In genomic region chr6:28266962-28267694, GRCh38 we compare ENCODE assay signal across 1 cellular context.
TF ChIP-seq lines count a peak whose summit lies in the region.

Gene ZSCAN26 (plus strand): TSS chr6:28267143. CDS start chr6:28271920, 4,777 bp downstream.

TF ChIP-seq in HepG2, 621 proteins besides CTCF, POLR2A, EP300 and RAD21 (continued from another document and continues in another):
- TF ChIP-seq AFF4 (CRISPR knock-in tag; IDR thresholded peaks at IDR 0.05) (no peak; the same call in 1 of the 2 replicates), NKX3-1 (CRISPR knock-in tag; IDR thresholded peaks at IDR 0.05) (peak; percentile 82), AKAP8 (CRISPR knock-in tag; IDR thresholded peaks at IDR 0.05) (no peak), CEBPZ (IDR thresholded peaks at IDR 0.05; ENCODE audit: low read length) (no peak), ZNF510 (CRISPR knock-in tag; IDR thresholded peaks at IDR 0.05; ENCODE audit: low read depth) (peak; percentile 42; the same call in 1 of the 2 replicates), TBL1XR1 (IDR thresholded peaks at IDR 0.05; ENCODE audit: borderline replicate concordance, low read length, partially characterized antibody) (no peak), KIAA2018 (CRISPR knock-in tag; IDR thresholded peaks at IDR 0.05; ENCODE audit: borderline replicate concordance) (peak; percentile 63; the same call in 1 of the 2 replicates), ZNF501 (CRISPR knock-in tag; IDR thresholded peaks at IDR 0.05) (peak; percentile 99), PHF5A (CRISPR knock-in tag; IDR thresholded peaks at IDR 0.05; ENCODE audit: low read depth, unreplicated experiment) (no peak), ZNF383 (CRISPR knock-in tag; IDR thresholded peaks at IDR 0.05; ENCODE audit: borderline replicate concordance) (0 out of 2 replicates have a peak, but pooled peaks have one; percentile 59), ZNF441 (CRISPR knock-in tag; IDR thresholded peaks at IDR 0.05; ENCODE audit: borderline replicate concordance) (no peak; the same call in 1 of the 2 replicates), ZSCAN30 (CRISPR knock-in tag; IDR thresholded peaks at IDR 0.05) (no peak), ETV6 (CRISPR knock-in tag; conservative IDR thresholded peaks at IDR 0.05) (peak; percentile 76; the same call in 1 of the 2 replicates), SOX13 (IDR thresholded peaks at IDR 0.05) (no peak), SOX13 (CRISPR knock-in tag; conservative IDR thresholded peaks at IDR 0.05 in 1 of 2, IDR thresholded peaks at IDR 0.05 in 1 of 2) (peak in 1 of 2 experiments; percentile 33; a peak in 1 of 4 replicates), FOXK2 (IDR thresholded peaks at IDR 0.05) (no peak), ZNF333 (CRISPR knock-in tag; IDR thresholded peaks at IDR 0.05; ENCODE audit: borderline replicate concordance) (peak; percentile 44; the same call in 1 of the 2 replicates), ETV5 (CRISPR knock-in tag; IDR thresholded peaks at IDR 0.05; ENCODE audit: borderline replicate concordance) (peak; percentile 57; the same call in 1 of the 2 replicates), ZSCAN21 (CRISPR knock-in tag; IDR thresholded peaks at IDR 0.05; ENCODE audit: borderline replicate concordance) (peak; percentile 88), JUNB (CRISPR knock-in tag; IDR thresholded peaks at IDR 0.05; ENCODE audit: borderline replicate concordance) (no peak), PREB (CRISPR knock-in tag; IDR thresholded peaks at IDR 0.05) (no peak), ATF6 (CRISPR knock-in tag; conservative IDR thresholded peaks at IDR 0.05) (0 out of 2 replicates have a peak, but pooled peaks have one; percentile 82), DBP (CRISPR knock-in tag; IDR thresholded peaks at IDR 0.05; ENCODE audit: not compliant biosample characterization) (no peak), HINFP (CRISPR knock-in tag; IDR thresholded peaks at IDR 0.05; ENCODE audit: low read depth) (peak; percentile 45; the same call in 1 of the 2 replicates), MLX (CRISPR knock-in tag; IDR thresholded peaks at IDR 0.05) (peak; percentile 46; the same call in 1 of the 2 replicates), NFIB (CRISPR knock-in tag; IDR thresholded peaks at IDR 0.05; ENCODE audit: borderline replicate concordance) (no peak), ZC3H13 (CRISPR knock-in tag; IDR thresholded peaks at IDR 0.05) (peak; percentile 80; the same call in 1 of the 2 replicates)
